ENCODE assay signal across 1 cellular context in the genomic region with DNA sequence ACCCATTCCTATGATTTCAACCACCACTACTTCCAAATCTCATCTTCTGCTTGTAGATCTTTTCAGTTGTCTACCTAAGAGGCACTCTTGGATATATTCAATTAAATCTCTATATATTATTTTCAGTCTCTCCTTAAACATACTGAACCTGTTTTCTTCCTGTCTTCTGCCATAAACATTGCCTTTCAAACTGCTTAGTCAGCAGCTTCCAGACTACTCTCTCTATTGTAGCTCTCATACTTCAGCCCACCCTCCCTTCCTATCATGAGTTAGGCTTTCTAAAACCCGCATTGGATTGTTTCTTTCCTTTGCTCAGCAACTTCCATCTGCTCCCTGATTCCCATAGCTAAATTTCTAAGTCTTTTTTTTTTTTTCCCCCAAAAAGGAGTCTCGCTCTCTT.
TF ChIP-seq lines count a peak whose summit lies in the region.

No MANE protein-coding gene starts in this region.

TF ChIP-seq in A549, 52 proteins besides CTCF, POLR2A, EP300 and RAD21:
- TF ChIP-seq ZNF302 (CRISPR knock-in tag; IDR thresholded peaks at IDR 0.05) = no peak
- peak; percentile 85 for TF ChIP-seq MAFK (IDR thresholded peaks at IDR 0.05; ENCODE audit: partially characterized antibody)
- TF ChIP-seq, protein P1, sequence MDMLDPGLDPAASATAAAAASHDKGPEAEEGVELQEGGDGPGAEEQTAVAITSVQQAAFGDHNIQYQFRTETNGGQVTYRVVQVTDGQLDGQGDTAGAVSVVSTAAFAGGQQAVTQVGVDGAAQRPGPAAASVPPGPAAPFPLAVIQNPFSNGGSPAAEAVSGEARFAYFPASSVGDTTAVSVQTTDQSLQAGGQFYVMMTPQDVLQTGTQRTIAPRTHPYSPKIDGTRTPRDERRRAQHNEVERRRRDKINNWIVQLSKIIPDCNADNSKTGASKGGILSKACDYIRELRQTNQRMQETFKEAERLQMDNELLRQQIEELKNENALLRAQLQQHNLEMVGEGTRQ (IDR thresholded peaks at IDR 0.05) = no peak
